8 cellular contexts compared by ENCODE assay signal in the genomic region with DNA sequence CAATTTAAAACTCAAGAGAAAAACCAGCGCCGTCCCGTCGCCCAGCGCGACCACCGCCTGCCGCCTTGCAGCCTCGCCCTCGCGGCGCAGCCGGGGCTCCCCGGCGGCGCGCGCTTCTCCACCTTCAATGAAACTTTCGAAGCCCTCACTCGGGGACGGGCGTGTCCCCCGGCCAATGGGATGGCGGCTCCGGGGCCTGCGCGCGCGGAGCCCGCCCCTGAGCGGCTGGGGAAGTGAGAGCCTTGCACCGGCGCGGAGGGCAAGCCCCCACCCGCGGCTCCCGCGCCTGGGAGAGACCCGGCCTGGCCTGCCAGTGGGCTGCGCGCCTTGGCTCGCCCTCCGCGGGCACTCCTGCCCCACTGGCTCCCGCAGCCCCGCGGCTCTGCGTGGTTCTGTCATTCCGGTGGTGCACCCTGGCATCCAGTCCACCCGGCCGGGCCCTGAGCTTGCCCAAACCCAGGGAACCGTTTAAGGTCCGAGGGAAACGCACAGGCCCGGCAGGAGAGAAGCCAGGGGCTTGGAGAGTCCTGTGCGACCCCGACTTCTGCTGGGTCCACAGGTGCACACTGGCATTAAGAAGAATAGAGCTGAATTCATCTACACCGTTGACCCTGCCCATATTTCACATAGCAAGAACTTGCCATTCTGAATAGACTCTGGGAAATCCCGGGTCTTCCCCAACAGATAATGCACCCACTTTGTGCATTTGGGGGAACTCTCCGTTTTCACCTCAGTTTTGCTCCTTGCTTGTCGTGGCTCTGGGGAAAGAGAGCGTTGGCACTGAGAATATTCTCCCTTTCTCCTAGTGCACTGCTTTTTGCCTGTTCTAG. TPM values are rescaled to one million over a fixed set of nuclear protein-coding genes. Genes with fewer than 3 reads are reported as not detected.
DNase-seq lines count a peak whose midpoint lies in the region; ATAC-seq and TF ChIP-seq lines count a peak whose summit lies in the region.

TSS of gene PIEZO2 (minus strand) at position 129 of the 830 bp plus-strand sequence. CDS start 981 bp downstream, outside the sequence.

- ATAC-seq in gastroesophageal sphincter: peak; percentile 73
- ATAC-seq in activated CD8-positive, alpha-beta memory T cell treated with anti-CD3 and anti-CD28 coated beads, Interleukin-2, amount 10 ng/mL, durations not matched to agents 7 days and 5 days: no peak

- no peaks in the 10 kb centered on the region for H3K9me3 Mint-ChIP-seq in activated CD8-positive, alpha-beta memory T cell treated with anti-CD3 and anti-CD28 coated beads, Interleukin-2, amount 10 ng/mL, durations not matched to agents 7 days and 5 days (ENCODE audit: low read depth)

- H4K20me1 ChIP-seq in osteoblast (ENCODE audit: insufficient read depth, low read length): no peaks in the 10 kb centered on the region

- peak within 1 kb of the TSS; percentile 68 for H3K4me2 ChIP-seq in osteoblast (ENCODE audit: insufficient read depth, low read length)

- H3K9me3 ChIP-seq in gastroesophageal sphincter (no peaks in the 10 kb centered on the region), osteoblast (ENCODE audit: low read depth, low read length) (no peaks in the 10 kb centered on the region)

- H3K4me3 Mint-ChIP-seq in activated CD8-positive, alpha-beta memory T cell treated with anti-CD3 and anti-CD28 coated beads, Interleukin-2, amount 10 ng/mL, durations not matched to agents 7 days and 5 days: no peak within 1 kb of the TSS

- no peaks in the 10 kb centered on the region for H3K79me2 ChIP-seq in osteoblast (ENCODE audit: insufficient read depth, low read length)

- TF ChIP-seq CTCF in gastroesophageal sphincter (IDR thresholded peaks at IDR 0.05) (no peak), osteoblast (IDR thresholded peaks at IDR 0.05; ENCODE audit: extremely low read depth, low read depth, low read length) (no peak)

- TF ChIP-seq POLR2A in GM15510 (IDR thresholded peaks at IDR 0.05; ENCODE audit: borderline replicate concordance, extremely low read depth, insufficient read length): peak; percentile 32
- TF ChIP-seq POLR2A in gastroesophageal sphincter (IDR thresholded peaks at IDR 0.05): no peak

- H3K4me3 ChIP-seq in gastroesophageal sphincter (peak within 1 kb of the TSS; percentile 5 to 52), osteoblast (ENCODE audit: insufficient read depth, low read length) (peak within 1 kb of the TSS; percentile 63)

- H3K27me3 Mint-ChIP-seq in activated CD8-positive, alpha-beta memory T cell treated with anti-CD3 and anti-CD28 coated beads, Interleukin-2, amount 10 ng/mL, durations not matched to agents 7 days and 5 days: peaks cover 44% of the 10 kb centered on the region

- H3K36me3 Mint-ChIP-seq in activated CD8-positive, alpha-beta memory T cell treated with anti-CD3 and anti-CD28 coated beads, Interleukin-2, amount 10 ng/mL, durations not matched to agents 7 days and 5 days: no peaks in the 10 kb centered on the region

- peak within 1 kb of the TSS; percentile 65 for H2AFZ ChIP-seq in osteoblast (ENCODE audit: low read length)

- H3K27me3 ChIP-seq in gastroesophageal sphincter: peaks cover 61% of the 10 kb centered on the region
- H3K27me3 ChIP-seq in osteoblast (ENCODE audit: insufficient read depth, low read length): peaks cover 67% of the 10 kb centered on the region

- CTCF ChIA-PET in HEK293T (lab: Yijun Ruan, JAX): no interaction called here
- CTCF ChIA-PET in activated CD8-positive, alpha-beta memory T cell treated with anti-CD3 and anti-CD28 coated beads, Interleukin-2, amount 10 ng/mL, durations not matched to agents 7 days and 5 days (lab: Charles Lee): no interaction called here

- H3K4me1 ChIP-seq in gastroesophageal sphincter (peaks cover 0 to 18% (median 11%) of the 10 kb centered on the region in 3 donors), osteoblast (ENCODE audit: insufficient read depth, low read length) (peaks cover 3% of the 10 kb centered on the region)

- WGBS in gastroesophageal sphincter (ENCODE audit: low coverage in 1 of 2), 2 donors: 17 to 18% methylated on average over 2 to 11 of the region's 62 CpGs

- POLR2A ChIA-PET in HEK293T (lab: Yijun Ruan, JAX): interaction anchor here (1.7 kb wide), 1 partner anchor 11 kb away, joined by 4 read pairs; no protein-coding TSS in a partner anchor

- peak; percentile 17 for DNase-seq in HEK293T (ENCODE audit: extremely low spot score)
- peak; percentile 69 for DNase-seq in RPMI8226
- DNase-seq in osteoblast (ENCODE audit: insufficient read length, low spot score, missing footprints): peak; percentile 98
- DNase-seq in T-helper 2 cell: no peak
- DNase-seq in activated naive CD4-positive, alpha-beta T cell (lab: John Stamatoyannopoulos, UW): no peak
- no peak for DNase-seq in activated CD8-positive, alpha-beta memory T cell treated with anti-CD3 and anti-CD28 coated beads, Interleukin-2, amount 10 ng/mL, durations not matched to agents 7 days and 5 days

- no peaks in the 10 kb centered on the region for H3K4me1 Mint-ChIP-seq in activated CD8-positive, alpha-beta memory T cell treated with anti-CD3 and anti-CD28 coated beads, Interleukin-2, amount 10 ng/mL, durations not matched to agents 7 days and 5 days

- H3K36me3 ChIP-seq in gastroesophageal sphincter (no peaks in the 10 kb centered on the region), osteoblast (ENCODE audit: insufficient read depth, low read length) (no peaks in the 10 kb centered on the region)

- H3K27ac ChIP-seq in gastroesophageal sphincter (peak within 1 kb of the TSS in 1 of 4 donors; percentile 40), osteoblast (ENCODE audit: low read depth, low read length) (no peak within 1 kb of the TSS)

- TF ChIP-seq EP300 in gastroesophageal sphincter (IDR thresholded peaks at IDR 0.05): no peak

- no peak within 1 kb of the TSS for H3K27ac Mint-ChIP-seq in activated CD8-positive, alpha-beta memory T cell treated with anti-CD3 and anti-CD28 coated beads, Interleukin-2, amount 10 ng/mL, durations not matched to agents 7 days and 5 days

TF ChIP-seq in HEK293T, 16 proteins besides CTCF, POLR2A, EP300 and RAD21:
- TF ChIP-seq, protein P1, sequence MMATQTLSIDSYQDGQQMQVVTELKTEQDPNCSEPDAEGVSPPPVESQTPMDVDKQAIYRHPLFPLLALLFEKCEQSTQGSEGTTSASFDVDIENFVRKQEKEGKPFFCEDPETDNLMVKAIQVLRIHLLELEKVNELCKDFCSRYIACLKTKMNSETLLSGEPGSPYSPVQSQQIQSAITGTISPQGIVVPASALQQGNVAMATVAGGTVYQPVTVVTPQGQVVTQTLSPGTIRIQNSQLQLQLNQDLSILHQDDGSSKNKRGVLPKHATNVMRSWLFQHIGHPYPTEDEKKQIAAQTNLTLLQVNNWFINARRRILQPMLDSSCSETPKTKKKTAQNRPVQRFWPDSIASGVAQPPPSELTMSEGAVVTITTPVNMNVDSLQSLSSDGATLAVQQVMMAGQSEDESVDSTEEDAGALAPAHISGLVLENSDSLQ (IDR thresholded peaks at IDR 0.05): peak; percentile 76
- no peak for TF ChIP-seq LEF1 (IDR thresholded peaks at IDR 0.05; ENCODE audit: borderline replicate concordance)

RNA-seq across cellular contexts. Expression of gene PIEZO2, which starts in this region (rescaled TPM):
- 1 to 10 TPM in 3 of 4 donors, under 1 TPM in 1; 0.64 to 1.8 (median 1.6) TPM for total RNA-seq in gastroesophageal sphincter
- total RNA-seq in osteoblast: 6.5 and 46.7 TPM in 2 replicates
- not detected for total RNA-seq in activated CD8-positive, alpha-beta memory T cell treated with anti-CD3 and anti-CD28 coated beads, Interleukin-2, amount 10 ng/mL, durations not matched to agents 7 days and 5 days

Comparison
In these comparisons a context has a peak if more than half of its experiments do, and no peak if none do; other contexts are left out.
1. DNase-seq: peak in HEK293T (single experiment), RPMI8226 (single experiment) and osteoblast (single experiment); none in T-helper 2 cell (0 of 5), activated naive CD4-positive, alpha-beta T cell (0 of 4) and activated CD8-positive, alpha-beta memory T cell treated with anti-CD3 and anti-CD28 coated beads, Interleukin-2, amount 10 ng/mL, durations not matched to agents 7 days and 5 days (single experiment).